21 cellular contexts compared by ENCODE assay signal in the genomic region with DNA sequence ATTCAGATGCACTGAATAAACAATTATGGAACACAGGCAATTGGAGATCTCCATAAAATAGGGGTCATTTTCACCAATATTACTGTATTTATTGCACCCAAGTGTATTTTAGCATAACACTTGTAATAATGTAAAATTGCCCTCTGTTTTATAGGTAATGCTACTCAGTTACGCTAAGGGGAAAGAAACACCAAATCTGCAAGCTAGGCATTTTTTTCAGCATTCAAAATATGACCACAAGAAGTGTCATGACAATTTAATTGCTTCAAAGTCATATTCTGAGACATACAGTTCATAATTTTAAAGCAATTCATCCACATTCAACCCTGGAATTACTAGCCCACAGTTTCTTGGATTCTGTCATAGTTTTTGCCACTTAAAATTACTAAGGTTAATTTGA.
DNase-seq lines count a peak whose midpoint lies in the region; ATAC-seq, FAIRE-seq and TF ChIP-seq lines count a peak whose summit lies in the region.
"Had no signal": no experiment of that assay in that cellular context is flagged by ENCODE, and none has a peak within 500 bp of the region (broad histone marks: within the 10 kb centered on the region; RNA-seq: fewer than 3 reads in every experiment).

No MANE protein-coding gene starts in this region.

- no peak for TF ChIP-seq POLR2A in HepG2 (IDR thresholded peaks at IDR 0.05; ENCODE audit: insufficient read depth in 1 of 2, low read depth in 2 of 2, low read length in 2 of 2)
- no peak for TF ChIP-seq POLR2A in right lobe of liver (IDR thresholded peaks at IDR 0.05)
- no peak for TF ChIP-seq POLR2A in K562 (conservative IDR thresholded peaks at IDR 0.05)

- H3K27me3 ChIP-seq in HepG2 (ENCODE audit: control insufficient read depth in 1 of 2, insufficient read depth in 2 of 2, low read length in 2 of 2) (no peaks in the 10 kb centered on the region), right lobe of liver (no peaks in the 10 kb centered on the region), K562 (ENCODE audit: control insufficient read depth in 2 of 2, insufficient read depth in 2 of 2, low read length in 2 of 2) (no peaks in the 10 kb centered on the region)
- H3K27me3 ChIP-seq: BE2C had no signal

- TF ChIP-seq RAD21 in HepG2 (CRISPR knock-in tag; IDR thresholded peaks at IDR 0.05) (no peak), K562 (CRISPR knock-in tag; conservative IDR thresholded peaks at IDR 0.05 in 1 of 2, IDR thresholded peaks at IDR 0.05 in 1 of 2) (no peak)

- H3K4me1 ChIP-seq in HepG2 (ENCODE audit: insufficient read depth, low read length) (no peaks in the 10 kb centered on the region), right lobe of liver (no peaks in the 10 kb centered on the region), K562 (replicated peaks in 1 of 2; ENCODE audit: control insufficient read depth in 2 of 2, insufficient read depth in 2 of 2, low read length in 2 of 2) (no peaks in the 10 kb centered on the region)
- H3K4me1 ChIP-seq: BE2C had no signal

- ATAC-seq in HepG2, result no peak
- no peak for ATAC-seq in right lobe of liver
- no peak for ATAC-seq in K562
- ATAC-seq: GM12878 had no signal

- no peak overlapping the region for H3K4me2 ChIP-seq in HepG2 (ENCODE audit: low read depth, low read length)
- no peak overlapping the region for H3K4me2 ChIP-seq in K562 (ENCODE audit: insufficient read depth, low read length)

- H3K9ac ChIP-seq in HepG2 (ENCODE audit: insufficient read depth, low read depth, low read length) (no peak overlapping the region), K562 (ENCODE audit: insufficient read depth in 1 of 2, low read depth in 2 of 2, low read length in 2 of 2) (no peak overlapping the region)
- H3K9ac ChIP-seq: GM23248 had no signal

- no peaks in the 10 kb centered on the region for H3K9me1 ChIP-seq in K562 (ENCODE audit: control insufficient read depth, insufficient read depth, low read length)

- TF ChIP-seq CTCF in HepG2 (CRISPR knock-in tag; IDR thresholded peaks at IDR 0.05), result no peak
- TF ChIP-seq CTCF in right lobe of liver (IDR thresholded peaks at IDR 0.05), result no peak
- no peak for TF ChIP-seq CTCF in K562 (IDR thresholded peaks at IDR 0.05 in 2 of 3, conservative IDR thresholded peaks at IDR 0.05 in 1 of 3; ENCODE audit: insufficient read depth in 2 of 3, low read depth in 1 of 3, low read length in 3 of 3)

- H3K9me3 ChIP-seq in HepG2 (ENCODE audit: low read length), result no peaks in the 10 kb centered on the region
- H3K9me3 ChIP-seq in right lobe of liver, result no peaks in the 10 kb centered on the region
- H3K9me3 ChIP-seq in K562 (replicated peaks; ENCODE audit: control insufficient read depth, insufficient read depth, low read depth, low read length), result peaks cover 2% of the 10 kb centered on the region; the same call in 1 of the 2 replicates
- H3K9me3 ChIP-seq: BE2C had no signal

- no peak for TF ChIP-seq EP300 in HepG2 (IDR thresholded peaks at IDR 0.05; ENCODE audit: low read depth in 2 of 2, low read length in 2 of 2)
- no peak for TF ChIP-seq EP300 in HepG2 (CRISPR knock-in tag; IDR thresholded peaks at IDR 0.05; ENCODE audit: borderline replicate concordance)
- no peak for TF ChIP-seq EP300 in K562 (IDR thresholded peaks at IDR 0.05; ENCODE audit: low read length)

- intact Hi-C loops in HepG2 (cut with micrococcal nuclease; ENCODE audit: unreplicated experiment), result no loop called here
- intact Hi-C loops in right lobe of liver (cut with DNase I), result no loop called here
- intact Hi-C loops in K562 (cut with micrococcal nuclease), result no loop called here

- POLR2A ChIA-PET in HepG2 (lab: Yijun Ruan, JAX) (no interaction called here), K562 (lab: Yijun Ruan, JAX) (no interaction called here)

- H3K36me3 ChIP-seq in HepG2 (replicated peaks in 1 of 2; ENCODE audit: control insufficient read depth in 1 of 2, insufficient read depth in 2 of 2, low read length in 2 of 2), result no peaks in the 10 kb centered on the region
- H3K36me3 ChIP-seq in right lobe of liver, result no peaks in the 10 kb centered on the region
- H3K36me3 ChIP-seq in K562 (ENCODE audit: control insufficient read depth, insufficient read depth, low read length), result no peaks in the 10 kb centered on the region
- H3K36me3 ChIP-seq: BE2C had no signal

- DNase-seq in NCI-H1092 treated with DMSO at 0.1 percent for 48 hours (lab: John Stamatoyannopoulos, UW) (peak; percentile 19), NCI-H1092 (lab: John Stamatoyannopoulos, UW) (no peak), HepG2 (ENCODE audit: low spot score) (no peak), right lobe of liver (no peak), K562 (ENCODE audit: extremely low read depth in 1 of 4, low spot score in 3 of 4) (no peak), activated T-cell treated with anti-CD3 and anti-CD28 coated beads for 4 hours (no peak)
- DNase-seq: ACHN; BE2C; C1 segment of cervical spinal cord; CD4-positive, CD25-positive, alpha-beta regulatory T cell; CD8-positive, alpha-beta memory T cell; COR-L47; DMS 273 treated with DMSO at 0.1 percent for 48 hours; DND-41; EL; GM23248; HCEC 1CT; KBM-7 had no signal

- CTCF ChIA-PET in HepG2 (lab: Yijun Ruan, JAX; ENCODE audit: low intra/inter-chr PET ratio, low total read pairs), result no interaction called here
- CTCF ChIA-PET in K562 (lab: Yijun Ruan, JAX; ENCODE audit: low intra/inter-chr PET ratio), result no interaction called here

- in situ Hi-C loops in HepG2 (cut with HindIII; ENCODE audit: extremely low pct_ligation_motif_present, low pct_unique_long_range_greater_than_20kb), result no loop called here
- in situ Hi-C loops in K562 (cut with MboI), result no loop called here

- H3K27ac ChIP-seq in HepG2 (ENCODE audit: extremely low read length, insufficient read depth, low read length) (no peak overlapping the region), right lobe of liver (no peak overlapping the region), K562 (ENCODE audit: extremely low read depth, low read depth, low read length) (no peak overlapping the region)
- H3K27ac ChIP-seq: GM23248 had no signal

- no peak for FAIRE-seq in HepG2 (lab: Jason Lieb, UNC)
- no peak for FAIRE-seq in K562 (lab: Jason Lieb, UNC)
- FAIRE-seq: GM12878, GM19239, H54 had no signal

- H3K4me3 ChIP-seq in HepG2 (replicated peaks in 1 of 3; ENCODE audit: insufficient read depth in 1 of 3, low read depth in 2 of 3, low read length in 3 of 3) (no peak overlapping the region), right lobe of liver (no peak overlapping the region), K562 (no peak overlapping the region)
- H3K4me3 ChIP-seq: GM12878, GM23248 had no signal

- H2AFZ ChIP-seq in HepG2 (ENCODE audit: low read length), result no peak overlapping the region
- no peak overlapping the region for H2AFZ ChIP-seq in K562 (ENCODE audit: low read depth, low read length)
- H2AFZ ChIP-seq: GM23248 had no signal

- WGBS in HepG2 (ENCODE audit: low lambda C conversion rate), result 10% methylated on average over 1 of the region's 1 CpG
- WGBS in right lobe of liver (ENCODE audit: insufficient coverage, low coverage, low lambda C conversion rate, missing lambda C conversion rate), result 77% methylated on average over 1 of the region's 1 CpG
- 14% methylated on average over 1 of the region's 1 CpG for WGBS in K562 (ENCODE audit: insufficient coverage, low coverage, missing lambda C conversion rate)

- H3K79me2 ChIP-seq in HepG2 (ENCODE audit: insufficient read depth, low read length) (no peaks in the 10 kb centered on the region), K562 (ENCODE audit: control insufficient read depth, insufficient read depth, low read length) (no peaks in the 10 kb centered on the region)

- BruUV-seq in HepG2 (replicated peaks; lab: Mats Ljungman, UMichigan), result no TSS peak
- BruUV-seq in K562 (replicated peaks; lab: Mats Ljungman, UMichigan), result no TSS peak

- H4K20me1 ChIP-seq in HepG2 (ENCODE audit: insufficient read depth, low read length), result no peaks in the 10 kb centered on the region
- H4K20me1 ChIP-seq in K562 (replicated peaks; ENCODE audit: control insufficient read depth, insufficient read depth, low read length), result no peaks in the 10 kb centered on the region

TF ChIP-seq in HepG2, 621 proteins besides CTCF, POLR2A, EP300 and RAD21:
- TF ChIP-seq MAFF (IDR thresholded peaks at IDR 0.05; ENCODE audit: low read depth, low read length) (peak; percentile 97), ZNF354B (CRISPR knock-in tag; IDR thresholded peaks at IDR 0.05) (no peak), MAFK (conservative IDR thresholded peaks at IDR 0.05 in 1 of 2, IDR thresholded peaks at IDR 0.05 in 1 of 2; ENCODE audit: low read length in 2 of 2) (peak; percentile 97 to 98)

TF ChIP-seq in K562, 482 proteins besides CTCF, POLR2A, EP300 and RAD21:
- TF ChIP-seq MAFK (IDR thresholded peaks at IDR 0.05; ENCODE audit: low read length) (peak; percentile 91), MAFF (IDR thresholded peaks at IDR 0.05; ENCODE audit: low read length) (peak; percentile 84), MAFG (tag; conservative IDR thresholded peaks at IDR 0.05) (peak; percentile 79), HNRNPK (IDR thresholded peaks at IDR 0.05; ENCODE audit: low read depth, low read length, poor library complexity, severe bottlenecking) (no peak), C11orf30 (IDR thresholded peaks at IDR 0.05; ENCODE audit: low read depth) (peak; percentile 69), ZNF282 (CRISPR knock-in tag; IDR thresholded peaks at IDR 0.05) (no peak), ZBTB8A (IDR thresholded peaks at IDR 0.05; ENCODE audit: partially characterized antibody) (no peak), HDAC2 (IDR thresholded peaks at IDR 0.05) (no peak), BMI1 (IDR thresholded peaks at IDR 0.05; ENCODE audit: low read length) (no peak), RFX7 (CRISPR knock-in tag; IDR thresholded peaks at IDR 0.05) (no peak), ZNF316 (IDR thresholded peaks at IDR 0.05) (peak; percentile 79)
TF ChIP-seq in K562: peak in this region for 5.
